28 cellular contexts compared by ENCODE assay signal in genomic region chr1:227587968-227588367, GRCh38.
"Had no signal": no experiment of that assay in that cellular context is flagged by ENCODE, and none has a peak within 500 bp of the region (broad histone marks: within the 10 kb centered on the region; RNA-seq: fewer than 3 reads in every experiment).

No MANE protein-coding gene starts in this region.

- FAIRE-seq: colon, endometrium, endothelial cell of umbilical vein, frontal cortex had no signal

- DNase-seq: colonic mucosa; cortex of kidney; dermis blood vessel endothelial cell; dorsolateral prefrontal cortex; effector CD4-positive, alpha-beta T cell; effector CD8-positive, alpha-beta T cell; effector memory CD4-positive, alpha-beta T cell; effector memory CD8-positive, alpha-beta T cell; erythroblast; esophagus squamous epithelium; foreskin fibroblast; foreskin keratinocyte; foreskin melanocyte; gastrocnemius medialis; glutamatergic neuron; head of caudate nucleus; heart left ventricle; heart right ventricle had no signal

- H3K27ac ChIP-seq: colonic mucosa, coronary artery, dorsolateral prefrontal cortex, epithelial cell of prostate, esophagus muscularis mucosa, esophagus squamous epithelium, foreskin keratinocyte, gastrocnemius medialis, gastroesophageal sphincter, heart left ventricle, heart right ventricle had no signal

- H3K4me3 Mint-ChIP-seq: dendritic cell treated with granulocyte-macrophage colony-stimulating factor and Interleukin-4, amounts not matched to agents 40 ng/mL and 50 ng/mL, for 4 days; effector memory CD8-positive, alpha-beta T cell had no signal

- H3K4me3 ChIP-seq: colonic mucosa, coronary artery, dorsolateral prefrontal cortex, esophagus muscularis mucosa, esophagus squamous epithelium, gastrocnemius medialis, gastroesophageal sphincter, heart left ventricle, heart right ventricle had no signal

- H3K4me1 ChIP-seq: colonic mucosa, esophagus muscularis mucosa, esophagus squamous epithelium, foreskin keratinocyte, gastrocnemius medialis, gastroesophageal sphincter, heart left ventricle, heart right ventricle had no signal

- H3K27me3 ChIP-seq: colonic mucosa, dorsolateral prefrontal cortex, esophagus muscularis mucosa, esophagus squamous epithelium, foreskin keratinocyte, gastrocnemius medialis, gastroesophageal sphincter, heart left ventricle, heart right ventricle had no signal

- H3K36me3 ChIP-seq: colonic mucosa, gastrocnemius medialis had no signal

- H3K9me3 ChIP-seq: colonic mucosa, gastrocnemius medialis had no signal

- ATAC-seq: effector memory CD8-positive, alpha-beta T cell; esophagus mucosa; foreskin keratinocyte; gastrocnemius medialis; gastroesophageal sphincter; heart left ventricle; heart right ventricle had no signal

- H3K27ac Mint-ChIP-seq: dendritic cell treated with granulocyte-macrophage colony-stimulating factor and Interleukin-4, amounts not matched to agents 40 ng/mL and 50 ng/mL, for 4 days; effector memory CD8-positive, alpha-beta T cell had no signal

- H3K27me3 Mint-ChIP-seq: dendritic cell treated with granulocyte-macrophage colony-stimulating factor and Interleukin-4, amounts not matched to agents 40 ng/mL and 50 ng/mL, for 4 days; effector memory CD8-positive, alpha-beta T cell had no signal
